ENCODE assay signal across 11 cellular contexts in genomic region chr6:26597821-26598220, GRCh38. TPM values are rescaled to one million over a fixed set of nuclear protein-coding genes. Genes with fewer than 3 reads are reported as not detected.
DNase-seq lines count a peak whose midpoint lies in the region; ATAC-seq, FAIRE-seq and TF ChIP-seq lines count a peak whose summit lies in the region.
"Had no signal": no experiment of that assay in that cellular context is flagged by ENCODE, and none has a peak within 500 bp of the region (broad histone marks: within the 10 kb centered on the region; RNA-seq: fewer than 3 reads in every experiment).

No MANE protein-coding gene starts in this region.

- H3K27ac Mint-ChIP-seq in astrocyte (ENCODE audit: unreplicated experiment) (no peak overlapping the region), memory B cell (peak overlapping the region; percentile 87)
- H3K27ac Mint-ChIP-seq: activated naive CD8-positive, alpha-beta T cell treated with anti-CD3 and anti-CD28 coated beads for 36 hours had no signal

- intact Hi-C loops in left ventricle myocardium inferior (cut with micrococcal nuclease), result loop anchor here (5.0 kb wide), 1 partner anchor 256 kb away; no protein-coding TSS in a partner anchor
- intact Hi-C loops in Right ventricle myocardium superior (cut with DNase I), result no loop called here
- intact Hi-C loops in vagina (cut with DNase I), result loop anchor here (10.0 kb wide), 1 partner anchor 253 kb away; no protein-coding TSS in a partner anchor

- H3K4me1 ChIP-seq in left ventricle myocardium inferior (peaks cover 35% of the 10 kb centered on the region), astrocyte (ENCODE audit: insufficient read depth, low read length) (peaks cover 17% of the 10 kb centered on the region), vagina (peaks cover 26% of the 10 kb centered on the region)

- ATAC-seq in Right ventricle myocardium superior (ENCODE audit: poor library complexity), result no peak
- ATAC-seq in memory B cell (ENCODE audit: low read depth), result no peak

- H3K27ac ChIP-seq in left ventricle myocardium inferior (replicated peaks) (no peak overlapping the region), astrocyte (ENCODE audit: low read depth, low read length) (peak overlapping the region; percentile 90), vagina (peak overlapping the region; percentile 83)

- peak overlapping the region; percentile 99 for H3K4me2 ChIP-seq in astrocyte (ENCODE audit: low read length)

- H3K4me1 Mint-ChIP-seq in astrocyte (ENCODE audit: low read depth, unreplicated experiment) (peaks cover 3% of the 10 kb centered on the region), memory B cell (peaks cover 18% of the 10 kb centered on the region)

- no peaks in the 10 kb centered on the region for H3K9me3 Mint-ChIP-seq in astrocyte (ENCODE audit: unreplicated experiment)
- no peaks in the 10 kb centered on the region for H3K9me3 Mint-ChIP-seq in memory B cell
- H3K9me3 Mint-ChIP-seq: activated naive CD8-positive, alpha-beta T cell treated with anti-CD3 and anti-CD28 coated beads for 36 hours; naive B cell had no signal

- peaks cover 10% of the 10 kb centered on the region for H4K20me1 ChIP-seq in astrocyte (ENCODE audit: insufficient read depth, low read length)

- H3K27me3 Mint-ChIP-seq in astrocyte (ENCODE audit: low read depth, unreplicated experiment) (no peaks in the 10 kb centered on the region), memory B cell (peaks cover 6% of the 10 kb centered on the region)

- H3K79me2 ChIP-seq in astrocyte (ENCODE audit: insufficient read depth, low read length), result peaks cover 22% of the 10 kb centered on the region

- DNase-seq in left ventricle myocardium inferior (no peak), Right ventricle myocardium superior (no peak), astrocyte (ENCODE audit: low read depth) (no peak), memory B cell (ENCODE audit: low spot score in 2 of 2) (no peak), vagina (ENCODE audit: extremely low spot score in 2 of 2) (no peak), AG08395 (ENCODE audit: low spot score) (no peak), NCI-H2196 (lab: John Stamatoyannopoulos, UW; ENCODE audit: unreplicated experiment) (no peak)
- DNase-seq in activated CD4-positive, CD25-positive, alpha-beta regulatory T cell (lab: John Stamatoyannopoulos, UW), result no peak
- DNase-seq: activated naive CD8-positive, alpha-beta T cell treated with anti-CD3 and anti-CD28 coated beads for 36 hours; naive B cell; NCI-H774 had no signal

- H3K27me3 ChIP-seq in left ventricle myocardium inferior (ENCODE audit: low read depth) (peaks cover 20% of the 10 kb centered on the region), astrocyte (ENCODE audit: insufficient read depth, low read length) (peaks cover 4% of the 10 kb centered on the region), vagina (no peaks in the 10 kb centered on the region)

- H3K4me3 Mint-ChIP-seq in astrocyte (ENCODE audit: unreplicated experiment) (no peak overlapping the region), memory B cell (no peak overlapping the region)
- H3K4me3 Mint-ChIP-seq: activated naive CD8-positive, alpha-beta T cell treated with anti-CD3 and anti-CD28 coated beads for 36 hours had no signal

- no peak overlapping the region for H2AFZ ChIP-seq in astrocyte (ENCODE audit: low read depth, low read length)

- peaks cover 23% of the 10 kb centered on the region for H3K36me3 ChIP-seq in left ventricle myocardium inferior
- H3K36me3 ChIP-seq in astrocyte (ENCODE audit: insufficient read depth, low read length), result peaks cover 17% of the 10 kb centered on the region
- H3K36me3 ChIP-seq in vagina, result peaks cover 0 to 20% of the 10 kb centered on the region in 2 donors

- FAIRE-seq in astrocyte (lab: Jason Lieb, UNC), result no peak

- H3K9ac ChIP-seq in astrocyte (ENCODE audit: low read length), result peak overlapping the region; percentile 96

- H3K36me3 Mint-ChIP-seq in astrocyte (ENCODE audit: low read depth, unreplicated experiment) (peaks cover 3% of the 10 kb centered on the region), memory B cell (peaks cover 8% of the 10 kb centered on the region)

- H3K4me3 ChIP-seq in left ventricle myocardium inferior (peak overlapping the region; percentile 88), astrocyte (ENCODE audit: insufficient read depth, low read depth, low read length) (peak overlapping the region; percentile 99), vagina (peak overlapping the region; percentile 91 to 94)

- TF ChIP-seq CTCF in left ventricle myocardium inferior (IDR thresholded peaks at IDR 0.05; ENCODE audit: borderline replicate concordance) (no peak), astrocyte (IDR thresholded peaks at IDR 0.05; ENCODE audit: insufficient read depth, low read depth, low read length) (no peak), vagina (IDR thresholded peaks at IDR 0.05) (no peak)

- H3K9me3 ChIP-seq in left ventricle myocardium inferior (replicated peaks) (no peaks in the 10 kb centered on the region), astrocyte (ENCODE audit: insufficient read depth, low read depth, low read length) (no peaks in the 10 kb centered on the region), vagina (no peaks in the 10 kb centered on the region)

- TF ChIP-seq POLR2A in vagina (IDR thresholded peaks at IDR 0.05), result no peak

RNA-seq across cellular contexts. Expression of gene ABT1, which starts 1.1 kb away (rescaled TPM):
- total RNA-seq in left ventricle myocardium inferior (8.3 TPM), Right ventricle myocardium superior (7.4 TPM), astrocyte (17.1 and 17.3 TPM in 2 replicates), vagina (24.8 TPM)

RNA-seq across cellular contexts. Expression of gene HMGN4, which starts 59.7 kb away (rescaled TPM):
- total RNA-seq in left ventricle myocardium inferior, result 29.7 TPM
- 25.1 TPM for total RNA-seq in Right ventricle myocardium superior
- total RNA-seq in astrocyte, result 46.2 and 49.4 TPM in 2 replicates
- total RNA-seq in vagina, result 58.4 TPM
